ENCODE assay signal across 25 cellular contexts in the genomic region with DNA sequence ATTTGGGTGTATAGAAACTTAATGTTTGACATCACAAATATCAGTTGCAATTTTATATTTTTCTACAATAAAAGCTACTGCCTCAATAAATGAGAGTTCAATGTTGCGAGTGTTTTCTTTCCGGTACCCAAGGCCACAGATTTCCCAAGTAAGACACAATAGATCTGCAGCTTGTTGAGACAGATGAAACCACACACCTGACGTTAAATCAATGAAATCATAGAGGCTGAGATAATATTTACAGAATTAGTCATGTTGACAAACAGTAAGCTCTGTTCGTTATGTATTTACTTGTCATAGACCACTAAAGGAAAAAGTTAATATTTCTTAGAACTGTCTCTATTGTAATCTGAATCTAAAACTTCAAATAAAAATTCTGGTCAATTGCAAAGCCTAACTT. TPM values are rescaled to one million over a fixed set of nuclear protein-coding genes. Genes with fewer than 3 reads are reported as not detected.
DNase-seq lines count a peak whose midpoint lies in the region; ATAC-seq and TF ChIP-seq lines count a peak whose summit lies in the region.
"Had no signal": no experiment of that assay in that cellular context is flagged by ENCODE, and none has a peak within 500 bp of the region (broad histone marks: within the 10 kb centered on the region; RNA-seq: fewer than 3 reads in every experiment).

No MANE protein-coding gene starts in this region.

- TF ChIP-seq CTCF in RWPE2 (IDR thresholded peaks at IDR 0.05; ENCODE audit: poor library complexity, severe bottlenecking), result no peak
- TF ChIP-seq CTCF in foreskin keratinocyte (conservative IDR thresholded peaks at IDR 0.05), result no peak

- ATAC-seq in RWPE2 (ENCODE audit: low read depth) (peak; percentile 45; the same call in 1 of the 3 replicates), foreskin keratinocyte (peak; percentile 44), GM18505 (IDR thresholded peaks at IDR 0.05; ENCODE audit: unreplicated experiment) (no peak)
- ATAC-seq: activated CD4-positive, alpha-beta T cell treated with anti-CD3 and anti-CD28 coated beads for 36 hours; activated CD8-positive, alpha-beta T cell treated with anti-CD3 and anti-CD28 coated beads, Interleukin-2, amount 10 ng/mL, durations not matched to agents 7 days and 5 days; gastroesophageal sphincter; K562; stimulated activated naive B cell treated with anti-CD40 and anti-IgM and Interleukin-4, amounts not matched to agents 10 μg/mL and 1 μg/mL and 100 μg/mL, for 72 hours had no signal

- no peak for TF ChIP-seq POLR2A in GM18505 (IDR thresholded peaks at IDR 0.05; ENCODE audit: borderline replicate concordance, extremely low read depth, insufficient read depth, insufficient read length)

- no peak overlapping the region for H3K4me3 ChIP-seq in RWPE2 (ENCODE audit: severe bottlenecking)
- H3K4me3 ChIP-seq: BLaER1, gastroesophageal sphincter, hepatocyte, K562, MG63 had no signal

- H3K36me3 ChIP-seq in RWPE2 (ENCODE audit: low read depth), result no peaks in the 10 kb centered on the region
- H3K36me3 ChIP-seq: BLaER1, gastroesophageal sphincter, MG63 had no signal

- DNase-seq in COLO668 (lab: John Stamatoyannopoulos, UW; ENCODE audit: unreplicated experiment) (peak; percentile 9), LHCN-M2 (ENCODE audit: low read depth) (peak; percentile 66), RWPE2 (ENCODE audit: low spot score) (no peak), foreskin keratinocyte (peak; percentile 93 to 94), hepatic stellate cell (ENCODE audit: low spot score) (no peak), NOMO-1 treated with dmso at 0.1 percent for 144 hours (lab: John Stamatoyannopoulos, UW; ENCODE audit: unreplicated experiment) (no peak), iPS-NIHi7 (ENCODE audit: extremely low spot score) (no peak)
- DNase-seq: activated CD4-positive, alpha-beta T cell treated with anti-CD3 and anti-CD28 coated beads for 36 hours; activated CD8-positive, alpha-beta T cell treated with anti-CD3 and anti-CD28 coated beads, Interleukin-2, amount 10 ng/mL, durations not matched to agents 7 days and 5 days; amniotic stem cell; HCEC 1CT; MG63; NCI-H1105; NCI-H2081; nephron progenitor cell; Right ventricle myocardium superior; stimulated activated naive B cell treated with anti-CD40 and anti-IgM and Interleukin-4, amounts not matched to agents 10 μg/mL and 1 μg/mL and 100 μg/mL, for 72 hours; substantia nigra had no signal

- H3K4me1 ChIP-seq in RWPE2 (ENCODE audit: insufficient read depth, poor library complexity, severe bottlenecking) (peaks cover 30% of the 10 kb centered on the region), foreskin keratinocyte (peaks cover 62% of the 10 kb centered on the region)
- H3K4me1 ChIP-seq: BLaER1, gastroesophageal sphincter had no signal

- H3K27me3 ChIP-seq in RWPE2 (ENCODE audit: insufficient read depth, poor library complexity, severe bottlenecking), result no peaks in the 10 kb centered on the region
- no peaks in the 10 kb centered on the region for H3K27me3 ChIP-seq in foreskin keratinocyte
- H3K27me3 ChIP-seq: BLaER1, gastroesophageal sphincter, hepatocyte, MG63 had no signal

- H3K9me3 ChIP-seq in RWPE2 (ENCODE audit: severe bottlenecking), result no peaks in the 10 kb centered on the region
- H3K9me3 ChIP-seq: BLaER1, gastroesophageal sphincter had no signal

- H3K27ac ChIP-seq in RWPE2 (ENCODE audit: poor library complexity, severe bottlenecking) (peak overlapping the region; percentile 90), foreskin keratinocyte (peak overlapping the region; percentile 97)
- H3K27ac ChIP-seq: BLaER1, gastroesophageal sphincter, hepatocyte had no signal

RNA-seq across cellular contexts. Expression of gene PTHLH, which starts 49.2 kb away (rescaled TPM):
- total RNA-seq in LHCN-M2 (2014; rRNA removed) (0.51 and 0.63 TPM in 2 replicates), foreskin keratinocyte (301 and 338 TPM in 2 replicates)
- polyA plus RNA-seq in LHCN-M2 (2012), result 0.09 TPM
- polyA plus RNA-seq in foreskin keratinocyte, result 215 and 270 TPM in 2 replicates
- total RNA-seq: activated CD4-positive, alpha-beta T cell treated with anti-CD3 and anti-CD28 coated beads for 36 hours; activated CD8-positive, alpha-beta T cell treated with anti-CD3 and anti-CD28 coated beads, Interleukin-2, amount 10 ng/mL, durations not matched to agents 7 days and 5 days; G401; OCI-LY7; Right ventricle myocardium superior had no signal

Comparison
In these comparisons a context has a peak if more than half of its experiments do, and no peak if none do; other contexts are left out.
1. DNase-seq: peak in COLO668 (single experiment), LHCN-M2 (single experiment) and foreskin keratinocyte (2 of 2); none in RWPE2 (single experiment), hepatic stellate cell (single experiment), NOMO-1 treated with dmso at 0.1 percent for 144 hours (single experiment) and iPS-NIHi7 (single experiment).
2. RNA of gene PTHLH, which starts 49.2 kb away (total RNA-seq): 301 to 338 TPM in foreskin keratinocyte; 0.51 to 0.63 TPM in LHCN-M2; every median in the first group is over 100 times any median in the second.